17 cellular contexts compared by ENCODE assay signal in genomic region chr11:131744847-131745246, GRCh38.
DNase-seq lines count a peak whose midpoint lies in the region; ATAC-seq and TF ChIP-seq lines count a peak whose summit lies in the region.
"Had no signal": no experiment of that assay in that cellular context is flagged by ENCODE, and none has a peak within 500 bp of the region (broad histone marks: within the 10 kb centered on the region; RNA-seq: fewer than 3 reads in every experiment).

No MANE protein-coding gene starts in this region.

- H3K36me3 ChIP-seq in MG63 (no peaks in the 10 kb centered on the region), HAP-1 (replicated peaks) (no peaks in the 10 kb centered on the region)
- H3K36me3 ChIP-seq: gastroesophageal sphincter, vagina had no signal

- DNase-seq in AG20443 (ENCODE audit: low spot score) (peak; percentile 48), MG63 (peak; percentile 65), choroid plexus epithelial cell (ENCODE audit: low read depth) (peak; percentile 75), lung microvascular endothelial cell (ENCODE audit: low read depth in 2 of 2) (peak; percentile 28 to 87), NCI-H187 treated with DMSO at 0.1 percent for 48 hours (lab: John Stamatoyannopoulos, UW) (no peak), NCI-H2081 (lab: John Stamatoyannopoulos, UW) (no peak), HAP-1 (ENCODE audit: low spot score in 2 of 2) (no peak)
- DNase-seq: activated CD4-positive, alpha-beta T cell treated with anti-CD3 and anti-CD28 coated beads, Interleukin-2, amount 10 ng/mL, durations not matched to agents 24 days and 14 days; activated naive CD8-positive, alpha-beta T cell treated with anti-CD3 and anti-CD28 coated beads, Interleukin-2, amount 50 U/mL, for 24 hours; CD4-positive, CD25-positive, alpha-beta regulatory T cell; effector CD8-positive, alpha-beta T cell; KG1; NCI-H510A; nephron progenitor cell had no signal

- no peaks in the 10 kb centered on the region for H3K9me3 ChIP-seq in MG63
- H3K9me3 ChIP-seq in HAP-1, result no peaks in the 10 kb centered on the region
- H3K9me3 ChIP-seq: gastroesophageal sphincter, vagina had no signal

- no peaks in the 10 kb centered on the region for H3K4me1 ChIP-seq in HAP-1
- H3K4me1 ChIP-seq: gastroesophageal sphincter, vagina had no signal

- in situ Hi-C loops in HAP-1 (cut with MboI; ENCODE audit: low sequenced_read_pairs), result no loop called here

- ATAC-seq in GM21528 (IDR thresholded peaks at IDR 0.05; ENCODE audit: low FRiP score, unreplicated experiment), result no peak
- ATAC-seq: activated naive CD8-positive, alpha-beta T cell treated with anti-CD3 and anti-CD28 coated beads, Interleukin-2, amount 50 U/mL, for 24 hours; gastroesophageal sphincter had no signal

- no peaks in the 10 kb centered on the region for H3K27me3 ChIP-seq in MG63
- H3K27me3 ChIP-seq in HAP-1 (ENCODE audit: low read depth), result no peaks in the 10 kb centered on the region
- H3K27me3 ChIP-seq: vagina had no signal

- TF ChIP-seq CTCF in choroid plexus epithelial cell (conservative IDR thresholded peaks at IDR 0.05; ENCODE audit: low read depth, low read length), result no peak

- H3K4me3 ChIP-seq in MG63, result no peak overlapping the region
- H3K4me3 ChIP-seq in choroid plexus epithelial cell (ENCODE audit: low read depth, low read length), result no peak overlapping the region
- no peak overlapping the region for H3K4me3 ChIP-seq in HAP-1
- H3K4me3 ChIP-seq: gastroesophageal sphincter, vagina had no signal

Comparison
In these comparisons a context has a peak if more than half of its experiments do, and no peak if none do; other contexts are left out.
1. DNase-seq: peak in AG20443 (single experiment), MG63 (single experiment), choroid plexus epithelial cell (single experiment) and lung microvascular endothelial cell (2 of 2); none in NCI-H187 treated with DMSO at 0.1 percent for 48 hours (single experiment), NCI-H2081 (0 of 2) and HAP-1 (0 of 2).